Comparison of ENCODE assay signal across 10 cellular contexts in genomic region chr2:26849056-26850001, GRCh38. TPM values are rescaled to one million over a fixed set of nuclear protein-coding genes. Genes with fewer than 3 reads are reported as not detected.
A peak's percentile ranks its signal among the peaks of the same experiment; 100 is the strongest.
DNase-seq lines count a peak whose midpoint lies in the region; ATAC-seq and TF ChIP-seq lines count a peak whose summit lies in the region.
"Had no signal": no experiment of that assay in that cellular context is flagged by ENCODE, and none has a peak within 500 bp of the region (broad histone marks: within the 10 kb centered on the region; RNA-seq: fewer than 3 reads in every experiment).

No MANE protein-coding gene starts in this region.

- peaks cover 4% of the 10 kb centered on the region for H3K4me1 ChIP-seq in rectal smooth muscle tissue (ENCODE audit: control insufficient read depth, insufficient read depth, low read length)

- DNase-seq in DMS53 (lab: John Stamatoyannopoulos, UW) = peak; percentile 65
- DNase-seq in DMS53 treated with DMSO at 0.1 percent for 48 hours (lab: John Stamatoyannopoulos, UW; ENCODE audit: unreplicated experiment) = no peak
- peak; percentile 84 for DNase-seq in NCI-H748 (lab: John Stamatoyannopoulos, UW; ENCODE audit: unreplicated experiment)
- no peak for DNase-seq in coronary artery (ENCODE audit: low spot score)
- no peak for DNase-seq in sciatic nerve (ENCODE audit: low spot score)
- no peak for DNase-seq in DMS153 (lab: John Stamatoyannopoulos, UW)

- no peak for ATAC-seq in sciatic nerve
- no peak for ATAC-seq in activated CD4-positive, CD25-positive, alpha-beta regulatory T cell treated with anti-CD3 and anti-CD28 coated beads, Interleukin-2, amount 50 U/mL, for 24 hours

- no peaks in the 10 kb centered on the region for H3K36me3 ChIP-seq in rectal smooth muscle tissue (ENCODE audit: control insufficient read depth, insufficient read depth, low read length)
- H3K36me3 ChIP-seq: upper lobe of left lung had no signal

- H3K27ac ChIP-seq in coronary artery (no peak overlapping the region), rectal smooth muscle tissue (ENCODE audit: low read depth, low read length) (no peak overlapping the region)
- H3K27ac ChIP-seq: upper lobe of left lung had no signal

- H3K27me3 ChIP-seq in rectal smooth muscle tissue (ENCODE audit: control insufficient read depth, insufficient read depth, low read length) = peaks cover 41% of the 10 kb centered on the region

- H3K4me3 ChIP-seq in coronary artery (peak overlapping the region; percentile 71), rectal smooth muscle tissue (ENCODE audit: low read length) (peak overlapping the region; percentile 46)

- TF ChIP-seq CTCF in coronary artery (IDR thresholded peaks at IDR 0.05) = no peak

- intact Hi-C loops in sciatic nerve (cut with DNase I) = loop anchor here (5.0 kb wide), 2 partner anchors 73 to 93 kb away; no protein-coding TSS in a partner anchor

- H3K9ac ChIP-seq in rectal smooth muscle tissue (ENCODE audit: low read length) = no peak overlapping the region

RNA-seq across cellular contexts. Expression of gene DPYSL5, which starts 1.4 kb away (rescaled TPM):
- not detected for total RNA-seq in sciatic nerve
- total RNA-seq: mononuclear cell, upper lobe of left lung had no signal

Comparison
In these comparisons a context has a peak if more than half of its experiments do, and no peak if none do; other contexts are left out.
1. DNase-seq: peak in DMS53 (single experiment) and NCI-H748 (single experiment); none in DMS53 treated with DMSO at 0.1 percent for 48 hours (single experiment), coronary artery (single experiment), sciatic nerve (single experiment) and DMS153 (single experiment).